ENCODE assay signal across 16 cellular contexts in the genomic region with DNA sequence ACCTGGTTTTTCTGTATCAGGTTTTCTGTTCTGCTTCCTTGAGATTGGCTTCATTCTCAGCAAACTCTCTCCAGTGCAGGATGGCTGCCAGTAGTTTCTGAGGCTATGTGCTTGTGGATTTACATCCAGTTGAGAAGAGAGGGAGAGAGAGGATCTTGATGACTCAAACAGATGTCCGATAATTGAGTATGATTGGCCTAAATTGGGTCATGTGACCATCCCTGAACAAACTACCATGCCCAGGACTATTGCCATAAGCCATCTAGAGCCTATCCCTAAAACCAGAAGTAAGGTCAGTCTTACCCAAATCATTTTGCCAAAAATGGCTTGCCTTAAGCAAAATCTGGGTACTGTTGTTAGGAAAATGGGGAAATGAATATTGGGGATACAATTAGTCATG. TPM values are rescaled to one million over a fixed set of nuclear protein-coding genes. Genes with fewer than 3 reads are reported as not detected.
"Had no signal": no experiment of that assay in that cellular context is flagged by ENCODE, and none has a peak within 500 bp of the region (broad histone marks: within the 10 kb centered on the region; RNA-seq: fewer than 3 reads in every experiment).

No MANE protein-coding gene starts in this region.

- H2AFZ ChIP-seq: parathyroid adenoma had no signal

- H3K9ac ChIP-seq: parathyroid adenoma had no signal

- H3K9me3 Mint-ChIP-seq: activated naive CD4-positive, alpha-beta T cell treated with anti-CD3 and anti-CD28 coated beads, Interleukin-2, amount 50 U/mL, for 72 hours; activated T-cell treated with anti-CD3 and anti-CD28 coated beads, Interleukin-2, amount 50 U/mL, for 24 hours; stimulated activated naive CD8-positive, alpha-beta T cell treated with anti-CD3 and anti-CD28 coated beads, Interleukin-15, Interleukin-2, amounts not matched to agents 100 ng/mL and 50 ng/mL, for 24 hours had no signal

- H3K27ac ChIP-seq: parathyroid adenoma, upper lobe of right lung had no signal

- H3K27ac Mint-ChIP-seq: activated CD8-positive, alpha-beta memory T cell treated with anti-CD3 and anti-CD28 coated beads, Interleukin-2, amount 10 ng/mL, durations not matched to agents 7 days and 5 days; activated naive CD4-positive, alpha-beta T cell treated with anti-CD3 and anti-CD28 coated beads, Interleukin-2, amount 50 U/mL, for 72 hours; activated T-cell treated with anti-CD3 and anti-CD28 coated beads, Interleukin-2, amount 50 U/mL, for 24 hours; naive thymus-derived CD4-positive, alpha-beta T cell; stimulated activated naive CD8-positive, alpha-beta T cell treated with anti-CD3 and anti-CD28 coated beads, Interleukin-15, Interleukin-2, amounts not matched to agents 100 ng/mL and 50 ng/mL, for 24 hours had no signal

- ATAC-seq: activated CD8-positive, alpha-beta memory T cell treated with anti-CD3 and anti-CD28 coated beads, Interleukin-2, amount 10 ng/mL, durations not matched to agents 7 days and 5 days; activated naive CD4-positive, alpha-beta T cell treated with anti-CD3 and anti-CD28 coated beads, Interleukin-2, amount 50 U/mL, for 72 hours; naive thymus-derived CD4-positive, alpha-beta T cell; upper lobe of right lung had no signal

- H3K4me3 Mint-ChIP-seq: activated CD8-positive, alpha-beta memory T cell treated with anti-CD3 and anti-CD28 coated beads, Interleukin-2, amount 10 ng/mL, durations not matched to agents 7 days and 5 days; activated T-cell treated with anti-CD3 and anti-CD28 coated beads, Interleukin-2, amount 50 U/mL, for 24 hours; naive thymus-derived CD4-positive, alpha-beta T cell; stimulated activated naive CD8-positive, alpha-beta T cell treated with anti-CD3 and anti-CD28 coated beads, Interleukin-15, Interleukin-2, amounts not matched to agents 100 ng/mL and 50 ng/mL, for 24 hours had no signal

- H3K36me3 ChIP-seq: upper lobe of right lung had no signal

- H3K79me2 ChIP-seq: parathyroid adenoma had no signal

- H3K36me3 Mint-ChIP-seq: activated CD8-positive, alpha-beta memory T cell treated with anti-CD3 and anti-CD28 coated beads, Interleukin-2, amount 10 ng/mL, durations not matched to agents 7 days and 5 days; activated naive CD4-positive, alpha-beta T cell treated with anti-CD3 and anti-CD28 coated beads, Interleukin-2, amount 50 U/mL, for 72 hours had no signal

- H3K4me1 Mint-ChIP-seq: activated CD8-positive, alpha-beta memory T cell treated with anti-CD3 and anti-CD28 coated beads, Interleukin-2, amount 10 ng/mL, durations not matched to agents 7 days and 5 days; naive thymus-derived CD4-positive, alpha-beta T cell had no signal

- DNase-seq: activated CD4-positive, alpha-beta T cell treated with anti-CD3 and anti-CD28 coated beads for 1 hour; activated CD4-positive, alpha-beta T cell treated with anti-CD3 and anti-CD28 coated beads, Interleukin-2, amount 50 U/mL, for 48 hours; activated CD8-positive, alpha-beta memory T cell treated with anti-CD3 and anti-CD28 coated beads, Interleukin-2, amount 10 ng/mL, durations not matched to agents 7 days and 5 days; activated effector memory CD4-positive, alpha-beta T cell treated with Interleukin-2 at 50 U/mL for 16 hours; activated T-cell treated with anti-CD3 and anti-CD28 coated beads, Interleukin-2, amount 50 U/mL, for 24 hours; anterior cingulate cortex; dermis blood vessel endothelial cell; glutamatergic neuron; naive thymus-derived CD4-positive, alpha-beta T cell; stimulated activated CD4-positive, alpha-beta T cell treated with anti-CD3 and anti-CD28 coated beads, Interleukin-15, amount 100 ng/mL, for 24 hours; stimulated activated CD4-positive, alpha-beta T cell treated with anti-CD3 and anti-CD28 coated beads, Interleukin-4, amount 100 ng/mL, for 24 hours; upper lobe of right lung had no signal

- H3K4me3 ChIP-seq: upper lobe of right lung had no signal

- H3K4me1 ChIP-seq: parathyroid adenoma, upper lobe of right lung had no signal

- H3K9me3 ChIP-seq: upper lobe of right lung had no signal

RNA-seq across cellular contexts. Expression of gene SYPL2, which starts 22.0 kb away (rescaled TPM):
- total RNA-seq: activated CD8-positive, alpha-beta memory T cell treated with anti-CD3 and anti-CD28 coated beads, Interleukin-2, amount 10 ng/mL, durations not matched to agents 7 days and 5 days; dermis blood vessel endothelial cell; mononuclear cell; naive thymus-derived CD4-positive, alpha-beta T cell had no signal

RNA-seq across cellular contexts. Expression of gene SORT1, which starts 46.7 kb away (rescaled TPM):
- polyA plus RNA-seq: naive thymus-derived CD4-positive, alpha-beta T cell had no signal
